3 cellular contexts compared by ENCODE assay signal in the genomic region with DNA sequence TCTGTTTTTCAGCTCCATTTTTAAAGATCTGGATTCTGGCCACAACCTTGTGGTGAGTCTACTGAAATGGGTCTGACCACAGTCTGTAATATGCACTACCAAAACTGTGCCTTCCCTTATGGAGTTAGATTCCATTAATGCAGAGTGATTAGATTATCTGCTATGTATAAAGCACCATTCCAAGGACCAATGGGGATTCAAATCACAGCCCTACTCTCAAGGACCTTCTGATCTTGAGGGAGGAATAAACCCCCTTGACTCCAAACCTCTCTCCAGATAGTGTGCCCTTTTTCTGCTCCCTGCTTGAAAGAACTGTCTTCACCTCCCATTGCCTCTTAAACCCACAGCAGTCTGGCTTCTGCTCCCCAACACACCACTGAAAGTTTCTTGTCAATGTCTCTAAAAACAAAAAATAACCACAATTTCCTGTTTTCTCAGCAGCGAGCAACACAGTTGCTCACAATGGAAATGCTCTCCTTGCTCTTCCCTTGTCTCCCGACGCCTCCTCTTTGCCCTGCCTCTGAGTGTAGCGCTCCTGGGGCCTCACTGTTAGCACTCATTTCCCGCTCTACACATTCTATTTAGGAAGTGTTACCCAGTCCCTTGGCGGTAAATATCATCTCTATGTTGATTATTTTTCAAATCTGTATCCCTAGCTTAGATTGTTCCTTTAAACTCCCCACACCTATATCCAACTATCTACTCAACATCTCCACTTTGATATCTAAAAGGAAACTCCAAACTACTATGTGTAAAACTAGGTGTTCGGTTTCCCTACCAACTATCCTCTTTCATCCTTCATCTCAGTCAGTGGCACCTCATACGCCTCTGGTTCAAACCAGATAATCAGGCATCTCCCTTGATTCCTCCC.
TF ChIP-seq lines count a peak whose summit lies in the region.

No MANE protein-coding gene starts in this region.

TF ChIP-seq in GM12891, 5 proteins besides CTCF, POLR2A, EP300 and RAD21:
- TF ChIP-seq POLR2AphosphoS5 (IDR thresholded peaks at IDR 0.05; ENCODE audit: low read depth, low read length) (no peak), POU2F2 (IDR thresholded peaks at IDR 0.05; ENCODE audit: low read depth, low read length) (no peak), SPI1 (IDR thresholded peaks at IDR 0.05; ENCODE audit: low read depth, low read length) (no peak), TAF1 (IDR thresholded peaks at IDR 0.05; ENCODE audit: low read depth, low read length) (no peak), PAX5 (IDR thresholded peaks at IDR 0.05; ENCODE audit: insufficient read depth, low read length, severe bottlenecking) (no peak)

TF ChIP-seq in IMR-90, 13 proteins besides CTCF, POLR2A, EP300 and RAD21:
- TF ChIP-seq BHLHE40 (IDR thresholded peaks at IDR 0.05; ENCODE audit: low read depth, low read length) (no peak), RCOR1 (IDR thresholded peaks at IDR 0.05; ENCODE audit: insufficient replicate concordance, low read length) (no peak), MAFK (IDR thresholded peaks at IDR 0.05; ENCODE audit: low read depth, low read length) (no peak), CHD1 (IDR thresholded peaks at IDR 0.05; ENCODE audit: low read depth, low read length) (no peak), CEBPB (IDR thresholded peaks at IDR 0.05; ENCODE audit: low read depth, low read length) (no peak), MAZ (IDR thresholded peaks at IDR 0.05; ENCODE audit: borderline replicate concordance, low read depth, low read length) (no peak), FOS (IDR thresholded peaks at IDR 0.05; ENCODE audit: low read depth, low read length) (no peak)

TF ChIP-seq in GM12878, 131 proteins besides CTCF, POLR2A, EP300 and RAD21:
- TF ChIP-seq RUNX3 (IDR thresholded peaks at IDR 0.05; ENCODE audit: low read length) (peak; percentile 93), NFIC (IDR thresholded peaks at IDR 0.05; ENCODE audit: low read depth, low read length) (peak; percentile 37; the same call in 1 of the 2 replicates), CBFB (IDR thresholded peaks at IDR 0.05; ENCODE audit: low read depth) (0 out of 2 replicates have a peak, but pooled peaks have one; percentile 27), IKZF2 (IDR thresholded peaks at IDR 0.05) (peak; percentile 64 to 68; a peak in 3 of 4 replicates), IKZF1 (conservative IDR thresholded peaks at IDR 0.05) (peak; percentile 31; the same call in 1 of the 2 replicates), EED (IDR thresholded peaks at IDR 0.05; ENCODE audit: low read depth) (peak; percentile 77), NR2C2 (IDR thresholded peaks at IDR 0.05; ENCODE audit: borderline replicate concordance, control insufficient read depth, insufficient read length, low read depth) (no peak), CBX3 (IDR thresholded peaks at IDR 0.05; ENCODE audit: borderline replicate concordance, low read depth) (no peak), SMAD5 (IDR thresholded peaks at IDR 0.05; ENCODE audit: low read depth) (no peak), MYB (IDR thresholded peaks at IDR 0.05; ENCODE audit: borderline replicate concordance, low read depth, low read length) (no peak), EGR1 (IDR thresholded peaks at IDR 0.05; ENCODE audit: borderline replicate concordance in 1 of 2, low read depth in 2 of 2, low read length in 2 of 2) (no peak)
- TF ChIP-seq, protein P1, sequence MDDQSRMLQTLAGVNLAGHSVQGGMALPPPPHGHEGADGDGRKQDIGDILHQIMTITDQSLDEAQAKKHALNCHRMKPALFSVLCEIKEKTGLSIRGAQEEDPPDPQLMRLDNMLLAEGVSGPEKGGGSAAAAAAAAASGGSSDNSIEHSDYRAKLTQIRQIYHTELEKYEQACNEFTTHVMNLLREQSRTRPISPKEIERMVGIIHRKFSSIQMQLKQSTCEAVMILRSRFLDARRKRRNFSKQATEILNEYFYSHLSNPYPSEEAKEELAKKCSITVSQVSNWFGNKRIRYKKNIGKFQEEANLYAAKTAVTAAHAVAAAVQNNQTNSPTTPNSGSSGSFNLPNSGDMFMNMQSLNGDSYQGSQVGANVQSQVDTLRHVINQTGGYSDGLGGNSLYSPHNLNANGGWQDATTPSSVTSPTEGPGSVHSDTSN (IDR thresholded peaks at IDR 0.05; ENCODE audit: insufficient replicate concordance, low read depth, low read length): no peak
- TF ChIP-seq, protein P2, sequence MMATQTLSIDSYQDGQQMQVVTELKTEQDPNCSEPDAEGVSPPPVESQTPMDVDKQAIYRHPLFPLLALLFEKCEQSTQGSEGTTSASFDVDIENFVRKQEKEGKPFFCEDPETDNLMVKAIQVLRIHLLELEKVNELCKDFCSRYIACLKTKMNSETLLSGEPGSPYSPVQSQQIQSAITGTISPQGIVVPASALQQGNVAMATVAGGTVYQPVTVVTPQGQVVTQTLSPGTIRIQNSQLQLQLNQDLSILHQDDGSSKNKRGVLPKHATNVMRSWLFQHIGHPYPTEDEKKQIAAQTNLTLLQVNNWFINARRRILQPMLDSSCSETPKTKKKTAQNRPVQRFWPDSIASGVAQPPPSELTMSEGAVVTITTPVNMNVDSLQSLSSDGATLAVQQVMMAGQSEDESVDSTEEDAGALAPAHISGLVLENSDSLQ (IDR thresholded peaks at IDR 0.05): no peak
- TF ChIP-seq, protein P3, sequence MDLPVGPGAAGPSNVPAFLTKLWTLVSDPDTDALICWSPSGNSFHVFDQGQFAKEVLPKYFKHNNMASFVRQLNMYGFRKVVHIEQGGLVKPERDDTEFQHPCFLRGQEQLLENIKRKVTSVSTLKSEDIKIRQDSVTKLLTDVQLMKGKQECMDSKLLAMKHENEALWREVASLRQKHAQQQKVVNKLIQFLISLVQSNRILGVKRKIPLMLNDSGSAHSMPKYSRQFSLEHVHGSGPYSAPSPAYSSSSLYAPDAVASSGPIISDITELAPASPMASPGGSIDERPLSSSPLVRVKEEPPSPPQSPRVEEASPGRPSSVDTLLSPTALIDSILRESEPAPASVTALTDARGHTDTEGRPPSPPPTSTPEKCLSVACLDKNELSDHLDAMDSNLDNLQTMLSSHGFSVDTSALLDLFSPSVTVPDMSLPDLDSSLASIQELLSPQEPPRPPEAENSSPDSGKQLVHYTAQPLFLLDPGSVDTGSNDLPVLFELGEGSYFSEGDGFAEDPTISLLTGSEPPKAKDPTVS (IDR thresholded peaks at IDR 0.05; ENCODE audit: low read depth, low read length): no peak
- TF ChIP-seq, protein P4, sequence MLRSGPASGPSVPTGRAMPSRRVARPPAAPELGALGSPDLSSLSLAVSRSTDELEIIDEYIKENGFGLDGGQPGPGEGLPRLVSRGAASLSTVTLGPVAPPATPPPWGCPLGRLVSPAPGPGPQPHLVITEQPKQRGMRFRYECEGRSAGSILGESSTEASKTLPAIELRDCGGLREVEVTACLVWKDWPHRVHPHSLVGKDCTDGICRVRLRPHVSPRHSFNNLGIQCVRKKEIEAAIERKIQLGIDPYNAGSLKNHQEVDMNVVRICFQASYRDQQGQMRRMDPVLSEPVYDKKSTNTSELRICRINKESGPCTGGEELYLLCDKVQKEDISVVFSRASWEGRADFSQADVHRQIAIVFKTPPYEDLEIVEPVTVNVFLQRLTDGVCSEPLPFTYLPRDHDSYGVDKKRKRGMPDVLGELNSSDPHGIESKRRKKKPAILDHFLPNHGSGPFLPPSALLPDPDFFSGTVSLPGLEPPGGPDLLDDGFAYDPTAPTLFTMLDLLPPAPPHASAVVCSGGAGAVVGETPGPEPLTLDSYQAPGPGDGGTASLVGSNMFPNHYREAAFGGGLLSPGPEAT (IDR thresholded peaks at IDR 0.05; ENCODE audit: low read depth): 0 out of 2 replicates have a peak, but pooled peaks have one; percentile 15
- TF ChIP-seq, protein P5, sequence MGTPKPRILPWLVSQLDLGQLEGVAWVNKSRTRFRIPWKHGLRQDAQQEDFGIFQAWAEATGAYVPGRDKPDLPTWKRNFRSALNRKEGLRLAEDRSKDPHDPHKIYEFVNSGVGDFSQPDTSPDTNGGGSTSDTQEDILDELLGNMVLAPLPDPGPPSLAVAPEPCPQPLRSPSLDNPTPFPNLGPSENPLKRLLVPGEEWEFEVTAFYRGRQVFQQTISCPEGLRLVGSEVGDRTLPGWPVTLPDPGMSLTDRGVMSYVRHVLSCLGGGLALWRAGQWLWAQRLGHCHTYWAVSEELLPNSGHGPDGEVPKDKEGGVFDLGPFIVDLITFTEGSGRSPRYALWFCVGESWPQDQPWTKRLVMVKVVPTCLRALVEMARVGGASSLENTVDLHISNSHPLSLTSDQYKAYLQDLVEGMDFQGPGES (IDR thresholded peaks at IDR 0.05): no peak
